In genomic region chr2:182667321-182667695, GRCh38 we compare ENCODE assay signal across 1 cellular context.
TF ChIP-seq lines count a peak whose summit lies in the region.

No MANE protein-coding gene starts in this region.

TF ChIP-seq in HepG2, 621 proteins besides CTCF, POLR2A, EP300 and RAD21 (continued from another document):
- TF ChIP-seq REST (IDR thresholded peaks at IDR 0.05; ENCODE audit: borderline replicate concordance in 1 of 2, low read depth in 1 of 2, low read length in 2 of 2) (no peak), RFXAP (CRISPR knock-in tag; IDR thresholded peaks at IDR 0.05; ENCODE audit: borderline replicate concordance) (no peak), ZNF564 (CRISPR knock-in tag; IDR thresholded peaks at IDR 0.05) (no peak), ZNF513 (CRISPR knock-in tag; conservative IDR thresholded peaks at IDR 0.05) (no peak), RXRA (CRISPR knock-in tag; IDR thresholded peaks at IDR 0.05) (no peak), ZNF7 (CRISPR knock-in tag; IDR thresholded peaks at IDR 0.05) (no peak), ARHGAP35 (CRISPR knock-in tag; IDR thresholded peaks at IDR 0.05; ENCODE audit: borderline replicate concordance) (no peak), ZNF225 (CRISPR knock-in tag; IDR thresholded peaks at IDR 0.05) (no peak), ZSCAN21 (CRISPR knock-in tag; IDR thresholded peaks at IDR 0.05; ENCODE audit: borderline replicate concordance) (no peak), GPN1 (CRISPR knock-in tag; IDR thresholded peaks at IDR 0.05; ENCODE audit: borderline replicate concordance) (no peak), PRDM15 (CRISPR knock-in tag; IDR thresholded peaks at IDR 0.05) (no peak), TARDBP (CRISPR knock-in tag; IDR thresholded peaks at IDR 0.05) (no peak), TBX3 (IDR thresholded peaks at IDR 0.05; ENCODE audit: borderline replicate concordance) (no peak)
